Comparison of ENCODE assay signal across 11 cellular contexts in genomic region chr20:32829291-32830005, GRCh38. TPM values are rescaled to one million over a fixed set of nuclear protein-coding genes. Genes with fewer than 3 reads are reported as not detected.
A peak's percentile ranks its signal among the peaks of the same experiment; 100 is the strongest.
DNase-seq lines count a peak whose midpoint lies in the region; ATAC-seq lines count a peak whose summit lies in the region.
"Had no signal": no experiment of that assay in that cellular context is flagged by ENCODE, and none has a peak within 500 bp of the region (broad histone marks: within the 10 kb centered on the region; RNA-seq: fewer than 3 reads in every experiment).

No MANE protein-coding gene starts in this region.

- no peak for ATAC-seq in stimulated activated effector memory CD8-positive, alpha-beta T cell treated with anti-CD3 and anti-CD28 coated beads, Interleukin-12 subunit alpha, Interleukin-12 subunit beta, amount 100 ng/mL, for 72 hours
- ATAC-seq in HG02798 (IDR thresholded peaks at IDR 0.05; ENCODE audit: poor library complexity, unreplicated experiment) (no peak), HG02852 (IDR thresholded peaks at IDR 0.05; ENCODE audit: unreplicated experiment) (no peak)

- H3K4me3 ChIP-seq in CD8-positive, alpha-beta memory T cell (ENCODE audit: low read length) = no peak overlapping the region

- H3K9me3 ChIP-seq in CD8-positive, alpha-beta memory T cell (ENCODE audit: low read length) = no peaks in the 10 kb centered on the region

- CTCF ChIA-PET in CD8-positive, alpha-beta memory T cell (lab: Charles Lee) = interaction anchor here (1.8 kb wide), 2 partner anchors 9 to 14 kb away, joined by 3 to 5 read pairs; partner anchors contain the start of gene MAPRE1
- CTCF ChIA-PET in activated CD4-positive, alpha-beta memory T cell treated with anti-CD3 and anti-CD28 coated beads for 36 hours (lab: Charles Lee) = interaction anchor here (1.1 to 1.7 kb wide), 3 partner anchors 9 to 39 kb away, joined by 3 to 7 read pairs (median 3); no protein-coding TSS in a partner anchor

- no peaks in the 10 kb centered on the region for H3K27me3 Mint-ChIP-seq in CD8-positive, alpha-beta memory T cell
- no peaks in the 10 kb centered on the region for H3K27me3 Mint-ChIP-seq in activated CD4-positive, alpha-beta memory T cell treated with anti-CD3 and anti-CD28 coated beads for 36 hours

- peaks cover 25% of the 10 kb centered on the region for H3K4me1 ChIP-seq in CD8-positive, alpha-beta memory T cell (ENCODE audit: insufficient read depth, low read length)

- H3K27ac Mint-ChIP-seq in CD8-positive, alpha-beta memory T cell = peak overlapping the region in 7 of 8 donors; percentile 45 to 91 (median 58)
- H3K27ac Mint-ChIP-seq in activated CD4-positive, alpha-beta memory T cell treated with anti-CD3 and anti-CD28 coated beads for 36 hours = peak overlapping the region; percentile 33
- peak overlapping the region; percentile 73 for H3K27ac Mint-ChIP-seq in stimulated activated effector memory CD8-positive, alpha-beta T cell treated with anti-CD3 and anti-CD28 coated beads, Interleukin-12 subunit alpha, Interleukin-12 subunit beta, amount 100 ng/mL, for 72 hours
- H3K27ac Mint-ChIP-seq: T-helper 1 cell treated with Interleukin-12 subunit alpha and Interleukin-12 subunit beta and Interleukin-4 antibody, amounts not matched to agents 30 μg/mL and 1 μg/mL, for 36 hours had no signal

- no peaks in the 10 kb centered on the region for H3K9me3 Mint-ChIP-seq in CD8-positive, alpha-beta memory T cell
- H3K9me3 Mint-ChIP-seq in activated CD4-positive, alpha-beta memory T cell treated with anti-CD3 and anti-CD28 coated beads for 36 hours = no peaks in the 10 kb centered on the region
- H3K9me3 Mint-ChIP-seq in stimulated activated effector memory CD8-positive, alpha-beta T cell treated with anti-CD3 and anti-CD28 coated beads, Interleukin-12 subunit alpha, Interleukin-12 subunit beta, amount 100 ng/mL, for 72 hours = no peaks in the 10 kb centered on the region
- H3K9me3 Mint-ChIP-seq: T-helper 1 cell treated with Interleukin-12 subunit alpha and Interleukin-12 subunit beta and Interleukin-4 antibody, amounts not matched to agents 30 μg/mL and 1 μg/mL, for 36 hours had no signal

- H3K36me3 Mint-ChIP-seq in CD8-positive, alpha-beta memory T cell = peaks cover 10 to 76% (median 14%) of the 10 kb centered on the region in 3 donors
- peaks cover 46% of the 10 kb centered on the region for H3K36me3 Mint-ChIP-seq in activated CD4-positive, alpha-beta memory T cell treated with anti-CD3 and anti-CD28 coated beads for 36 hours
- H3K36me3 Mint-ChIP-seq in stimulated activated effector memory CD8-positive, alpha-beta T cell treated with anti-CD3 and anti-CD28 coated beads, Interleukin-12 subunit alpha, Interleukin-12 subunit beta, amount 100 ng/mL, for 72 hours = peaks cover 97% of the 10 kb centered on the region

- no peaks in the 10 kb centered on the region for H3K27me3 ChIP-seq in CD8-positive, alpha-beta memory T cell (ENCODE audit: insufficient read depth, low read length, poor library complexity, severe bottlenecking)

- H3K36me3 ChIP-seq in CD8-positive, alpha-beta memory T cell (ENCODE audit: insufficient read depth, low read length) = peaks cover 27% of the 10 kb centered on the region

- H3K27ac ChIP-seq in CD8-positive, alpha-beta memory T cell (ENCODE audit: low read depth, low read length) = no peak overlapping the region

- no peak for DNase-seq in CD8-positive, alpha-beta memory T cell
- DNase-seq in activated CD4-positive, alpha-beta memory T cell treated with anti-CD3 and anti-CD28 coated beads for 36 hours = no peak
- peak; percentile 50 for DNase-seq in iris pigment epithelial cell (ENCODE audit: low read depth)
- no peak for DNase-seq in stimulated activated effector memory CD8-positive, alpha-beta T cell treated with anti-CD3 and anti-CD28 coated beads, Interleukin-12 subunit alpha, Interleukin-12 subunit beta, amount 100 ng/mL, for 72 hours (ENCODE audit: low spot score in 2 of 2)
- no peak for DNase-seq in stimulated activated CD4-positive, alpha-beta T cell treated with anti-CD3 and anti-CD28 coated beads, Interleukin-4, amount 100 ng/mL, for 24 hours
- DNase-seq: activated T-cell treated with anti-CD3 and anti-CD28 coated beads for 4 hours, NCI-H2029 had no signal

- intact Hi-C loops in activated CD4-positive, alpha-beta memory T cell treated with anti-CD3 and anti-CD28 coated beads for 36 hours (cut with micrococcal nuclease) = no loop called here

- H3K4me1 Mint-ChIP-seq in CD8-positive, alpha-beta memory T cell = peaks cover 41 to 77% (median 58%) of the 10 kb centered on the region in 3 donors
- H3K4me1 Mint-ChIP-seq in activated CD4-positive, alpha-beta memory T cell treated with anti-CD3 and anti-CD28 coated beads for 36 hours (ENCODE audit: low read depth) = peaks cover 55% of the 10 kb centered on the region
- H3K4me1 Mint-ChIP-seq in stimulated activated effector memory CD8-positive, alpha-beta T cell treated with anti-CD3 and anti-CD28 coated beads, Interleukin-12 subunit alpha, Interleukin-12 subunit beta, amount 100 ng/mL, for 72 hours = peaks cover 37% of the 10 kb centered on the region

- POLR2A ChIA-PET in CD8-positive, alpha-beta memory T cell (lab: Charles Lee) = no interaction called here
- POLR2A ChIA-PET in activated CD4-positive, alpha-beta memory T cell treated with anti-CD3 and anti-CD28 coated beads for 36 hours (lab: Charles Lee) = interaction anchor here (2.0 kb wide), 1 partner anchor 8 kb away, joined by 5 read pairs; no protein-coding TSS in a partner anchor

- H3K4me3 Mint-ChIP-seq in CD8-positive, alpha-beta memory T cell = peak overlapping the region in 2 of 7 donors; percentile 19 to 27
- H3K4me3 Mint-ChIP-seq in activated CD4-positive, alpha-beta memory T cell treated with anti-CD3 and anti-CD28 coated beads for 36 hours = no peak overlapping the region
- no peak overlapping the region for H3K4me3 Mint-ChIP-seq in stimulated activated effector memory CD8-positive, alpha-beta T cell treated with anti-CD3 and anti-CD28 coated beads, Interleukin-12 subunit alpha, Interleukin-12 subunit beta, amount 100 ng/mL, for 72 hours
- H3K4me3 Mint-ChIP-seq: T-helper 1 cell treated with Interleukin-12 subunit alpha and Interleukin-12 subunit beta and Interleukin-4 antibody, amounts not matched to agents 30 μg/mL and 1 μg/mL, for 36 hours had no signal

RNA-seq across cellular contexts. Expression of gene MAPRE1, which starts 9.7 kb away (rescaled TPM):
- 100 to 1,000 TPM; 154 to 159 TPM for total RNA-seq in CD8-positive, alpha-beta memory T cell
- polyA plus RNA-seq in CD8-positive, alpha-beta memory T cell = 96.3 TPM
- total RNA-seq in activated CD4-positive, alpha-beta memory T cell treated with anti-CD3 and anti-CD28 coated beads for 36 hours = 100 to 1,000 TPM; 131 to 133 TPM

RNA-seq across cellular contexts. Expression of gene EFCAB8, which starts 29.3 kb away (rescaled TPM):
- total RNA-seq in CD8-positive, alpha-beta memory T cell = under 1 TPM; 0.35 to 0.69 TPM
- polyA plus RNA-seq in CD8-positive, alpha-beta memory T cell = not detected
- total RNA-seq in activated CD4-positive, alpha-beta memory T cell treated with anti-CD3 and anti-CD28 coated beads for 36 hours = under 1 TPM; 0.24 to 0.83 TPM
- total RNA-seq: glomerular endothelial cell had no signal
